ENCODE assay signal across 4 cellular contexts in genomic region chr11:5584458-5584857, GRCh38. TPM values are rescaled to one million over a fixed set of nuclear protein-coding genes. Genes with fewer than 3 reads are reported as not detected.
"Had no signal": no experiment of that assay in that cellular context is flagged by ENCODE, and none has a peak within 500 bp of the region (broad histone marks: within the 10 kb centered on the region; RNA-seq: fewer than 3 reads in every experiment).

No MANE protein-coding gene starts in this region.

RNA-seq across cellular contexts. Expression of gene OR52B6, which starts 3.8 kb away (rescaled TPM):
- total RNA-seq: LHCN-M2, M059J, MCF 10A, NCI-H460 had no signal

RNA-seq across cellular contexts. Expression of gene OR52H1, which starts 36.1 kb away (rescaled TPM):
- total RNA-seq: LHCN-M2, M059J, MCF 10A, NCI-H460 had no signal
